In the genomic region with DNA sequence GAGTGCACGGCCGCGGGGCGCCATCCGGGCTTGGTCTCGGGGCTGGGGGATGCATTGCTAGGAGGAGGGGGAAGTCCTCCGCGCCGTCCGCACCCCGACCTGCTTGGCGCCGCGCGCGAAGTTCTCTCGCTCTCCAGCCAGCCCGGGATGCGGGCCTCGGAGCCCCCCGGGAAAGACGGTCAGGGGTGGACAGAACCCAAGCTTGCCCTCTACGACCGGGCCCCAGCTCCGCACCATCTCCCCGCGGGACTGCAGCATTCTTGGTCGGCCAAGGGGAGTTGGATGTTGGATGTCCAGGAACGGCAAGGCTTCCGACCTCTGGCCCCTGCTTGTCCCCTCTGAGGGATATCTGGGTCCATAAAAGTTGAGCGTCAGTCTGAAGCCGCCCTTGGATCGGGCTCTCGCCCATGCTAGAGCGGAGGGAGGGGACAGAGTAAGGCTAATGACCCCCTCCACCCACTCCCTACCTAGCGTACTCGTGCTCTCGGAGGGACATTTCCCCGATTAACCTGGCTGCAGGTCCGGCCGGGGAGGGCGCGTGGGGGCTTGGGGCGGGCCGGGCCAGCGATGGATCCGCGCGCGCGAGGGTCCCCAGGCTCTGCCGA, we compare ENCODE assay signal across 8 cellular contexts. TPM values are rescaled to one million over a fixed set of nuclear protein-coding genes. Genes with fewer than 3 reads are reported as not detected.
DNase-seq lines count a peak whose midpoint lies in the region; ATAC-seq, FAIRE-seq and TF ChIP-seq lines count a peak whose summit lies in the region.

No MANE protein-coding gene starts in this region.

- H3K4me1 Mint-ChIP-seq in activated T-helper 2 cell treated with anti-CD3 and anti-CD28 coated beads, Interferon-gamma antibody, Interleukin-2, Interleukin-4, amounts not matched to agents 10 μg/mL and 5 μg/mL and 100 μg/mL, durations not matched to agents 14 hours and 24 hours and 36 hours (ENCODE audit: low read depth), result peaks cover 3% of the 10 kb centered on the region

- in situ Hi-C loops in HepG2 (cut with HindIII; ENCODE audit: extremely low pct_ligation_motif_present, low pct_unique_long_range_greater_than_20kb), result loop anchor here (5.0 to 10.0 kb wide), 2 partner anchors 158 to 235 kb away; no protein-coding TSS in a partner anchor

- H3K4me1 ChIP-seq in heart right ventricle (peaks cover 0 to 33% (median 16%) of the 10 kb centered on the region in 9 donors), adipocyte (ENCODE audit: control insufficient read depth, insufficient read depth, low read length) (no peaks in the 10 kb centered on the region), HepG2 (ENCODE audit: insufficient read depth, low read length) (no peaks in the 10 kb centered on the region), urinary bladder (ENCODE audit: insufficient read depth) (no peaks in the 10 kb centered on the region)

- peak overlapping the region; percentile 82 for H3K4me2 ChIP-seq in HepG2 (ENCODE audit: low read depth, low read length)

- ATAC-seq in heart right ventricle, result peak in 2 of 8 donors; percentile 6 to 9
- ATAC-seq in left cardiac atrium, result no peak
- ATAC-seq in HepG2, result peak; percentile 18
- no peak for ATAC-seq in GM18517 (IDR thresholded peaks at IDR 0.05; ENCODE audit: unreplicated experiment)

- TF ChIP-seq RAD21 in HepG2 (CRISPR knock-in tag; IDR thresholded peaks at IDR 0.05), result no peak

- CTCF ChIA-PET in HepG2 (lab: Yijun Ruan, JAX; ENCODE audit: low intra/inter-chr PET ratio, low total read pairs), result interaction anchor here (1.2 to 1.4 kb wide), 2 partner anchors 163 to 240 kb away, joined by 3 to 6 read pairs; no protein-coding TSS in a partner anchor

- H4K20me1 ChIP-seq in HepG2 (ENCODE audit: insufficient read depth, low read length), result no peaks in the 10 kb centered on the region

- BruUV-seq in HepG2 (replicated peaks; lab: Mats Ljungman, UMichigan), result no TSS peak

- H3K4me3 ChIP-seq in heart right ventricle (peak overlapping the region; percentile 38 to 63 (median 55)), adipocyte (ENCODE audit: low read length) (peak overlapping the region; percentile 74), HepG2 (replicated peaks in 1 of 3; ENCODE audit: insufficient read depth in 1 of 3, low read depth in 2 of 3, low read length in 3 of 3) (peak overlapping the region; percentile 58 to 71 (median 60)), urinary bladder (ENCODE audit: low read depth, low read length) (peak overlapping the region; percentile 35)

- H3K27ac Mint-ChIP-seq in activated T-helper 2 cell treated with anti-CD3 and anti-CD28 coated beads, Interferon-gamma antibody, Interleukin-2, Interleukin-4, amounts not matched to agents 10 μg/mL and 5 μg/mL and 100 μg/mL, durations not matched to agents 14 hours and 24 hours and 36 hours, result no peak overlapping the region

- peaks cover 25% of the 10 kb centered on the region for H3K27me3 Mint-ChIP-seq in activated T-helper 2 cell treated with anti-CD3 and anti-CD28 coated beads, Interferon-gamma antibody, Interleukin-2, Interleukin-4, amounts not matched to agents 10 μg/mL and 5 μg/mL and 100 μg/mL, durations not matched to agents 14 hours and 24 hours and 36 hours (ENCODE audit: low read depth)

- POLR2A ChIA-PET in HepG2 (lab: Yijun Ruan, JAX), result interaction anchor here (1.0 kb wide), 1 partner anchor 174 kb away, joined by 3 read pairs; no protein-coding TSS in a partner anchor

- intact Hi-C loops in heart right ventricle (cut with DNase I) (loop anchor here in 5 of 10 donors (2.0 to 10.0 kb wide), 6 partner anchors 155 to 1258 kb away; no protein-coding TSS in a partner anchor), left cardiac atrium (cut with DNase I) (no loop called here), HepG2 (cut with micrococcal nuclease; ENCODE audit: unreplicated experiment) (no loop called here)
- intact Hi-C loops in activated T-helper 2 cell treated with anti-CD3 and anti-CD28 coated beads, Interferon-gamma antibody, Interleukin-2, Interleukin-4, amounts not matched to agents 10 μg/mL and 5 μg/mL and 100 μg/mL, durations not matched to agents 14 hours and 24 hours and 36 hours (cut with micrococcal nuclease), result no loop called here

- no peak overlapping the region for H3K4me3 Mint-ChIP-seq in activated T-helper 2 cell treated with anti-CD3 and anti-CD28 coated beads, Interferon-gamma antibody, Interleukin-2, Interleukin-4, amounts not matched to agents 10 μg/mL and 5 μg/mL and 100 μg/mL, durations not matched to agents 14 hours and 24 hours and 36 hours (ENCODE audit: low read depth)

- TF ChIP-seq CTCF in heart right ventricle (IDR thresholded peaks at IDR 0.05) (no peak), HepG2 (CRISPR knock-in tag; IDR thresholded peaks at IDR 0.05) (no peak)

- TF ChIP-seq EP300 in HepG2 (IDR thresholded peaks at IDR 0.05; ENCODE audit: low read depth in 2 of 2, low read length in 2 of 2), result no peak
- no peak for TF ChIP-seq EP300 in HepG2 (CRISPR knock-in tag; IDR thresholded peaks at IDR 0.05; ENCODE audit: borderline replicate concordance)

- H2AFZ ChIP-seq in HepG2 (ENCODE audit: low read length), result no peak overlapping the region

- no peak for DNase-seq in heart right ventricle
- DNase-seq in left cardiac atrium, result no peak
- no peak for DNase-seq in adipocyte (ENCODE audit: low read depth)
- no peak for DNase-seq in HepG2 (ENCODE audit: low spot score)
- DNase-seq in activated T-helper 2 cell treated with anti-CD3 and anti-CD28 coated beads, Interferon-gamma antibody, Interleukin-2, Interleukin-4, amounts not matched to agents 10 μg/mL and 5 μg/mL and 100 μg/mL, durations not matched to agents 14 hours and 24 hours and 36 hours (ENCODE audit: low spot score), result no peak
- no peak for DNase-seq in T1000 (lab: John Stamatoyannopoulos, UW)

- H3K36me3 Mint-ChIP-seq in activated T-helper 2 cell treated with anti-CD3 and anti-CD28 coated beads, Interferon-gamma antibody, Interleukin-2, Interleukin-4, amounts not matched to agents 10 μg/mL and 5 μg/mL and 100 μg/mL, durations not matched to agents 14 hours and 24 hours and 36 hours (ENCODE audit: low read depth), result no peaks in the 10 kb centered on the region

- H3K27me3 ChIP-seq in heart right ventricle (peaks cover 5 to 91% (median 65%) of the 10 kb centered on the region in 7 donors), adipocyte (replicated peaks; ENCODE audit: control insufficient read depth, insufficient read depth, low read length) (peaks cover 75% of the 10 kb centered on the region), HepG2 (ENCODE audit: control insufficient read depth in 1 of 2, insufficient read depth in 2 of 2, low read length in 2 of 2) (peaks cover 3 to 30% of the 10 kb centered on the region in 2 experiments; a peak in 4 of 5 replicates)

- H3K27ac ChIP-seq in heart right ventricle (no peak overlapping the region), HepG2 (ENCODE audit: extremely low read length, insufficient read depth, low read length) (no peak overlapping the region), urinary bladder (ENCODE audit: low read depth) (no peak overlapping the region)

- no peak for TF ChIP-seq POLR2A in HepG2 (IDR thresholded peaks at IDR 0.05; ENCODE audit: insufficient read depth in 1 of 2, low read depth in 2 of 2, low read length in 2 of 2)

- H3K36me3 ChIP-seq in heart right ventricle (no peaks in the 10 kb centered on the region), adipocyte (ENCODE audit: control insufficient read depth, insufficient read depth, low read length, severe bottlenecking) (no peaks in the 10 kb centered on the region), HepG2 (replicated peaks in 1 of 2; ENCODE audit: control insufficient read depth in 1 of 2, insufficient read depth in 2 of 2, low read length in 2 of 2) (no peaks in the 10 kb centered on the region), urinary bladder (ENCODE audit: insufficient read depth) (no peaks in the 10 kb centered on the region)

- no peak for FAIRE-seq in HepG2 (lab: Jason Lieb, UNC)

- no peaks in the 10 kb centered on the region for H3K9me3 Mint-ChIP-seq in activated T-helper 2 cell treated with anti-CD3 and anti-CD28 coated beads, Interferon-gamma antibody, Interleukin-2, Interleukin-4, amounts not matched to agents 10 μg/mL and 5 μg/mL and 100 μg/mL, durations not matched to agents 14 hours and 24 hours and 36 hours

- 0 to 2% methylated on average over 47 to 52 of the region's 52 CpGs for WGBS in heart right ventricle, 2 donors
- whole genome bisulfite sequencing in HepG2 (ENCODE audit: low lambda C conversion rate), result 27% methylated on average over 12 of the region's 52 CpGs
- WGBS in urinary bladder, result 1% methylated on average over 52 of the region's 52 CpGs

- H3K9ac ChIP-seq in adipocyte (ENCODE audit: low read length), result no peak overlapping the region
- no peak overlapping the region for H3K9ac ChIP-seq in HepG2 (ENCODE audit: insufficient read depth, low read depth, low read length)

- H3K9me3 ChIP-seq in heart right ventricle (no peaks in the 10 kb centered on the region), adipocyte (ENCODE audit: control insufficient read depth, low read length) (no peaks in the 10 kb centered on the region), HepG2 (ENCODE audit: low read length) (no peaks in the 10 kb centered on the region)

- no peaks in the 10 kb centered on the region for H3K79me2 ChIP-seq in HepG2 (ENCODE audit: insufficient read depth, low read length)

RNA-seq across cellular contexts. Expression of a gene that starts 0.5 kb away (rescaled TPM):
- total RNA-seq in heart right ventricle, result under 1 TPM in 6 of 10 donors, not detected in 4; 0.05 to 0.21 (median 0.10) TPM
- polyA plus RNA-seq in heart right ventricle, result under 1 TPM in 1 of 2 donors, not detected in 1; 0.22 TPM
- under 1 TPM; 0.05 to 0.06 TPM for total RNA-seq in left cardiac atrium
- 0.13 and 0.17 TPM in 2 replicates for total RNA-seq in HepG2 (2016; rRNA removed; fragmentation: Illumina TruSeq; extraction: Trizol)
- not detected in 2 replicates for total RNA-seq in HepG2 (2016; cell fraction: cytosol; rRNA removed; fragmentation: Illumina TruSeq; extraction: Trizol; ENCODE audit: low read depth)
- 0.13 TPM in 1 of 2 replicates, not detected in the other for total RNA-seq in HepG2 (2016; cell fraction: insoluble cytoplasmic fraction; rRNA removed; fragmentation: Illumina TruSeq; extraction: Trizol)
- not detected in 2 replicates for total RNA-seq in HepG2 (2016; cell fraction: membrane; rRNA removed; fragmentation: Illumina TruSeq; extraction: Trizol)
- total RNA-seq in HepG2 (2016; cell fraction: nucleus; rRNA removed; fragmentation: Illumina TruSeq; extraction: Trizol), result 0.22 TPM in 1 of 2 replicates, not detected in the other
- polyA plus RNA-seq in HepG2 (2011; rRNA removed), result 0.08 and 0.09 TPM in 2 replicates
- 0.03 TPM in 1 of 2 replicates, not detected in the other for polyA plus RNA-seq in HepG2 (2011; cell fraction: cytosol; rRNA removed)
- 0.12 and 0.29 TPM in 2 replicates for polyA plus RNA-seq in HepG2 (2011; cell fraction: nucleus; rRNA removed)
- 0.07 TPM in 1 of 2 replicates, not detected in the other for polyA plus RNA-seq in HepG2 (2012)
- not detected in 2 replicates for polyA plus RNA-seq in HepG2 (2016; cell fraction: cytosol; fragmentation: Illumina TruSeq; extraction: Trizol; ENCODE audit: low read depth)
- not detected in 2 replicates for polyA plus RNA-seq in HepG2 (2016; cell fraction: insoluble cytoplasmic fraction; fragmentation: Illumina TruSeq; extraction: Trizol; ENCODE audit: low read depth)
- polyA plus RNA-seq in HepG2 (2016; cell fraction: membrane; fragmentation: Illumina TruSeq; extraction: Trizol; ENCODE audit: low read depth), result not detected in 2 replicates
- polyA plus RNA-seq in HepG2 (2016; cell fraction: nucleus; fragmentation: Illumina TruSeq; extraction: Trizol; ENCODE audit: insufficient read depth, low read depth), result 0.31 TPM in 1 of 2 replicates, not detected in the other
- not detected in 2 replicates for polyA minus RNA-seq in HepG2 (2011; rRNA and poly(A)+ RNA removed; ENCODE audit: low replicate concordance)
- polyA minus RNA-seq in HepG2 (2011; cell fraction: cytosol; rRNA and poly(A)+ RNA removed), result not detected in 2 replicates
- polyA minus RNA-seq in HepG2 (2011; cell fraction: nucleus; rRNA and poly(A)+ RNA removed), result 0.12 and 0.13 TPM in 2 replicates
- 0.16 TPM for total RNA-seq in urinary bladder
- polyA plus RNA-seq in urinary bladder, result 0.04 TPM
- total RNA-seq in activated T-helper 2 cell treated with anti-CD3 and anti-CD28 coated beads, Interferon-gamma antibody, Interleukin-2, Interleukin-4, amounts not matched to agents 10 μg/mL and 5 μg/mL and 100 μg/mL, durations not matched to agents 14 hours and 24 hours and 36 hours, result 0.23 and 0.46 TPM in 2 replicates
